7 cellular contexts compared by ENCODE assay signal in genomic region chr17:78484300-78485159, GRCh38.
DNase-seq lines count a peak whose midpoint lies in the region; ATAC-seq lines count a peak whose summit lies in the region.

No MANE protein-coding gene starts in this region.

- H3K4me1 ChIP-seq in NT2/D1 (ENCODE audit: insufficient read depth, insufficient read length): peaks cover 4% of the 10 kb centered on the region

- no peak for DNase-seq in NT2/D1 (ENCODE audit: low read depth, low spot score)
- peak; percentile 36 for DNase-seq in activated gamma-delta T cell treated with anti-CD3 and anti-CD28 coated beads, Interleukin-2, amount 50 U/mL, for 16 hours (ENCODE audit: low read depth)
- DNase-seq in stimulated activated CD4-positive, alpha-beta T cell treated with anti-CD3 and anti-CD28 coated beads, TNF-alpha, amount 100 ng/mL, for 1 hour (ENCODE audit: low read depth in 3 of 3, low spot score in 1 of 3): peak; percentile 12 to 59 (median 51)
- DNase-seq in NK-92 (lab: John Stamatoyannopoulos, UW; ENCODE audit: unreplicated experiment): no peak

- no peaks in the 10 kb centered on the region for H3K27me3 ChIP-seq in NT2/D1 (ENCODE audit: insufficient read depth, insufficient read length)

- H3K36me3 ChIP-seq in NT2/D1 (ENCODE audit: insufficient read depth, insufficient read length, low read length): peaks cover 7% of the 10 kb centered on the region

- H3K9ac ChIP-seq in NT2/D1 (ENCODE audit: insufficient read length, low read depth): peak overlapping the region; percentile 70

- ATAC-seq in GM19438 (IDR thresholded peaks at IDR 0.05; ENCODE audit: low read depth, unreplicated experiment): peak; percentile 66
- ATAC-seq in GM19463 (IDR thresholded peaks at IDR 0.05; ENCODE audit: unreplicated experiment): no peak

- H3K4me3 ChIP-seq in NT2/D1 (ENCODE audit: insufficient read length, low read depth) (peak overlapping the region; percentile 80), iPS-11a (ENCODE audit: low read depth, low read length) (peak overlapping the region; percentile 35)

- no peaks in the 10 kb centered on the region for H3K9me3 ChIP-seq in NT2/D1 (ENCODE audit: insufficient read depth, low read length)

Comparison
In these comparisons a context has a peak if more than half of its experiments do, and no peak if none do; other contexts are left out.
1. DNase-seq: peak in activated gamma-delta T cell treated with anti-CD3 and anti-CD28 coated beads, Interleukin-2, amount 50 U/mL, for 16 hours (single experiment) and stimulated activated CD4-positive, alpha-beta T cell treated with anti-CD3 and anti-CD28 coated beads, TNF-alpha, amount 100 ng/mL, for 1 hour (3 of 3); none in NT2/D1 (single experiment) and NK-92 (single experiment).